Comparison of ENCODE assay signal across 8 cellular contexts in genomic region chr18:64409511-64409910, GRCh38.
DNase-seq lines count a peak whose midpoint lies in the region; ATAC-seq and TF ChIP-seq lines count a peak whose summit lies in the region.

No MANE protein-coding gene starts in this region.

- peak; percentile 37 for TF ChIP-seq CTCF in GM12865 (IDR thresholded peaks at IDR 0.05; ENCODE audit: insufficient read depth, low read depth, low read length, missing control alignments)
- peak; percentile 20; the same call in 1 of the 2 replicates for TF ChIP-seq CTCF in Panc1 (IDR thresholded peaks at IDR 0.05)

- no peaks in the 10 kb centered on the region for H3K4me1 Mint-ChIP-seq in CD4-positive, alpha-beta memory T cell

- H3K27me3 ChIP-seq in Panc1 (ENCODE audit: control insufficient read depth, insufficient read depth, low read length) = no peaks in the 10 kb centered on the region
- H3K27me3 ChIP-seq in CD4-positive, alpha-beta memory T cell (ENCODE audit: insufficient read depth, low read length) = no peaks in the 10 kb centered on the region

- intact Hi-C loops in Panc1 (cut with micrococcal nuclease; ENCODE audit: unreplicated experiment) = no loop called here
- intact Hi-C loops in CD4-positive, alpha-beta memory T cell (cut with micrococcal nuclease) = no loop called here

- no peak overlapping the region for H3K4me3 Mint-ChIP-seq in CD4-positive, alpha-beta memory T cell

- in situ Hi-C loops in Panc1 (cut with HindIII; ENCODE audit: low pct_unique_long_range_greater_than_20kb, low sequenced_read_pairs) = no loop called here

- no peaks in the 10 kb centered on the region for H3K27me3 Mint-ChIP-seq in CD4-positive, alpha-beta memory T cell

- no peak overlapping the region for H3K27ac ChIP-seq in Panc1 (ENCODE audit: low read length)
- no peak overlapping the region for H3K27ac ChIP-seq in CD4-positive, alpha-beta memory T cell (ENCODE audit: low read depth, low read length)

- H3K9me3 Mint-ChIP-seq in CD4-positive, alpha-beta memory T cell = peaks cover 0 to 4% (median under 1%) of the 10 kb centered on the region in 8 donors

- H3K4me1 ChIP-seq in Panc1 (ENCODE audit: control insufficient read depth, insufficient read depth, low read length) = no peaks in the 10 kb centered on the region
- no peaks in the 10 kb centered on the region for H3K4me1 ChIP-seq in CD4-positive, alpha-beta memory T cell (ENCODE audit: insufficient read depth, low read length)

- H3K36me3 ChIP-seq in Panc1 (ENCODE audit: control insufficient read depth, insufficient read depth, low read length) = no peaks in the 10 kb centered on the region
- no peaks in the 10 kb centered on the region for H3K36me3 ChIP-seq in CD4-positive, alpha-beta memory T cell (ENCODE audit: insufficient read depth, low read length)

- H3K4me3 ChIP-seq in GM12865 (ENCODE audit: low read depth, low read length) (no peak overlapping the region), Panc1 (ENCODE audit: low read depth in 2 of 2, low read length in 2 of 2) (no peak overlapping the region)
- no peak overlapping the region for H3K4me3 ChIP-seq in CD4-positive, alpha-beta memory T cell (ENCODE audit: low read length in 2 of 2)

- CTCF ChIA-PET in Panc1 (lab: Charles Lee) = interaction anchor here (0.7 kb wide), 1 partner anchor 345 kb away, joined by 4 read pairs; no protein-coding TSS in a partner anchor
- CTCF ChIA-PET in CD4-positive, alpha-beta memory T cell (lab: Charles Lee; ENCODE audit: partially characterized antibody) = no interaction called here

- no peaks in the 10 kb centered on the region for H3K9me3 ChIP-seq in Panc1 (ENCODE audit: control insufficient read depth, insufficient read depth, low read depth, low read length)
- H3K9me3 ChIP-seq in CD4-positive, alpha-beta memory T cell (ENCODE audit: control insufficient read depth in 1 of 2, low read length in 2 of 2) = no peaks in the 10 kb centered on the region

- peak; percentile 41 for DNase-seq in GM12865 (ENCODE audit: low read depth)
- no peak for DNase-seq in Panc1 (ENCODE audit: low read depth, low spot score)
- DNase-seq in left lobe of liver (ENCODE audit: low spot score) = no peak
- no peak for DNase-seq in middle frontal gyrus (ENCODE audit: extremely low spot score, low spot score)
- no peak for DNase-seq in medulla oblongata (ENCODE audit: extremely low spot score)
- no peak for DNase-seq in CD4-positive, alpha-beta memory T cell

- ATAC-seq in HG02642 (IDR thresholded peaks at IDR 0.05; ENCODE audit: poor library complexity, unreplicated experiment) (peak; percentile 52), Panc1 (no peak), left lobe of liver (peak; percentile 70), GM21390 (IDR thresholded peaks at IDR 0.05; ENCODE audit: unreplicated experiment) (no peak)

- no peak overlapping the region for H3K27ac Mint-ChIP-seq in CD4-positive, alpha-beta memory T cell

- POLR2A ChIA-PET in Panc1 (lab: Charles Lee) = no interaction called here
- POLR2A ChIA-PET in CD4-positive, alpha-beta memory T cell (lab: Charles Lee; ENCODE audit: partially characterized antibody) = no interaction called here

- H3K36me3 Mint-ChIP-seq in CD4-positive, alpha-beta memory T cell = no peaks in the 10 kb centered on the region

- no TSS peak for BruUV-seq in Panc1 (replicated peaks; lab: Mats Ljungman, UMichigan)

Comparison
In these comparisons a context has a peak if more than half of its experiments do, and no peak if none do; other contexts are left out.
1. ATAC-seq: peak in HG02642 (single experiment) and left lobe of liver (single experiment); none in Panc1 (single experiment) and GM21390 (single experiment).